ENCODE assay signal across 8 cellular contexts in genomic region chr16:50692999-50693781, GRCh38.
DNase-seq lines count a peak whose midpoint lies in the region; ATAC-seq and TF ChIP-seq lines count a peak whose summit lies in the region.

Gene NOD2, plus strand, starts transcription at chr16:50693606. Its CDS starts 5,890 bp downstream, at chr16:50699496.

- TF ChIP-seq CTCF in WERI-Rb-1 (IDR thresholded peaks at IDR 0.05; ENCODE audit: low read depth, low read length) (no peak), fibroblast of mammary gland (conservative IDR thresholded peaks at IDR 0.05; ENCODE audit: control insufficient read depth, insufficient read depth, low read depth, low read length) (no peak), parathyroid adenoma (IDR thresholded peaks at IDR 0.05) (no peak)

- no peak within 1 kb of the TSS for H3K9ac ChIP-seq in parathyroid adenoma

- H3K79me2 ChIP-seq in parathyroid adenoma = no peaks in the 10 kb centered on the region

- H3K4me3 ChIP-seq in WERI-Rb-1 (ENCODE audit: low read depth, low read length) = peak within 1 kb of the TSS; percentile 45
- H3K4me3 ChIP-seq in fibroblast of mammary gland (ENCODE audit: control insufficient read depth, low read depth, low read length) = peak within 1 kb of the TSS; percentile 10
- H3K4me3 ChIP-seq in parathyroid adenoma (ENCODE audit: low read depth, low read length) = no peak within 1 kb of the TSS

- H3K9me3 ChIP-seq in WERI-Rb-1 (ENCODE audit: severe bottlenecking) (no peaks in the 10 kb centered on the region), parathyroid adenoma (ENCODE audit: control insufficient read depth, low read length) (no peaks in the 10 kb centered on the region)

- DNase-seq in DMS53 (lab: John Stamatoyannopoulos, UW) (peak; percentile 50), DMS53 treated with DMSO at 0.1 percent for 48 hours (lab: John Stamatoyannopoulos, UW; ENCODE audit: unreplicated experiment) (no peak), WERI-Rb-1 (no peak), fibroblast of mammary gland (ENCODE audit: low read depth) (no peak), T1000 (lab: John Stamatoyannopoulos, UW) (no peak)
- no peak for DNase-seq in stimulated activated CD4-positive, alpha-beta T cell treated with anti-CD3 and anti-CD28 coated beads, Interleukin-4, amount 100 ng/mL, for 24 hours

- H3K36me3 ChIP-seq in WERI-Rb-1 (no peaks in the 10 kb centered on the region), parathyroid adenoma (ENCODE audit: control insufficient read depth, insufficient read depth, low read length) (no peaks in the 10 kb centered on the region)

- H3K4me1 ChIP-seq in parathyroid adenoma = peaks cover 8% of the 10 kb centered on the region

- H3K27ac ChIP-seq in WERI-Rb-1 (no peak within 1 kb of the TSS), parathyroid adenoma (no peak within 1 kb of the TSS)

- H3K4me2 ChIP-seq in parathyroid adenoma (ENCODE audit: low read length) = peak within 1 kb of the TSS; percentile 57

- peak within 1 kb of the TSS; percentile 75 for H2AFZ ChIP-seq in parathyroid adenoma

- no peak for ATAC-seq in GM18520 (IDR thresholded peaks at IDR 0.05; ENCODE audit: unreplicated experiment)

- H3K27me3 ChIP-seq in WERI-Rb-1 (ENCODE audit: insufficient read depth, low read depth, severe bottlenecking) (no peaks in the 10 kb centered on the region), parathyroid adenoma (ENCODE audit: control insufficient read depth, insufficient read depth, low read length) (no peaks in the 10 kb centered on the region)
